ENCODE assay signal across 4 cellular contexts in the genomic region with DNA sequence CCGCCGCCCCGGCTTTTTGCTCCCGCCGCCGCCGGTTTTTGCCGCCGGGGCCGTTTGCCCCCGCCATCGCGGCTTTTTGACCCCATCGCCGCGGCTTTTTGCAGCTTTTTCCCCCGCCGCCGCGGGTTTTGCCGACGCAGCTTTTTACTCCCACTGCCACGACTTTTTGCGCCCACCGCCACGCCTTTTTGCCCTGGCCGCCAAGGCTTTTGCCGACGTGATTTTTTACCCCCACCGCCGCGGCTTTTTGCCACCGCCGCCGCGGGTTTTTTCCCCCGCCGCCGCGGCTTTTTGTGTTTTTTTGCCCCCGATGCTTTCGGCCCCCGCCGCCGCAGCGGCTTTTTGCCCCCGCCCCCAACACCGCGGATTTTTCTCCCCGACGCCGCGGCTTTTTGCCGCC.
DNase-seq lines count a peak whose midpoint lies in the region; ATAC-seq and TF ChIP-seq lines count a peak whose summit lies in the region.
"Not testable (repeated sequence)": the region's sequence is repeated elsewhere in the genome, so short reads cannot be mapped to it uniquely, and the experiment has no call there.

No MANE protein-coding gene starts in this region.

- intact Hi-C loops in posterior vena cava (cut with DNase I) = not testable (repeated sequence)

- H3K36me3 Mint-ChIP-seq in activated CD8-positive, alpha-beta T cell treated with anti-CD3 and anti-CD28 coated beads, Interleukin-2, amount 10 ng/mL, durations not matched to agents 7 days and 5 days (ENCODE audit: low read depth); glutamatergic neuron (ENCODE audit: unreplicated experiment): not testable (repeated sequence)

- peak; percentile 0 for DNase-seq in activated CD8-positive, alpha-beta T cell treated with anti-CD3 and anti-CD28 coated beads, Interleukin-2, amount 10 ng/mL, durations not matched to agents 7 days and 5 days
- DNase-seq in glutamatergic neuron (peak; percentile 0), mesenteric fat pad (ENCODE audit: low spot score) (peak; percentile 55), posterior vena cava (ENCODE audit: low spot score) (peak; percentile 2)

- TF ChIP-seq CTCF in glutamatergic neuron (IDR thresholded peaks at IDR 0.05; ENCODE audit: partially characterized antibody, unreplicated experiment) = not testable (repeated sequence)

- CTCF ChIA-PET in activated CD8-positive, alpha-beta T cell treated with anti-CD3 and anti-CD28 coated beads, Interleukin-2, amount 10 ng/mL, durations not matched to agents 7 days and 5 days (lab: Charles Lee) = not testable (repeated sequence)

- H3K4me1 Mint-ChIP-seq in activated CD8-positive, alpha-beta T cell treated with anti-CD3 and anti-CD28 coated beads, Interleukin-2, amount 10 ng/mL, durations not matched to agents 7 days and 5 days (ENCODE audit: low read depth); glutamatergic neuron (ENCODE audit: low read depth, unreplicated experiment): not testable (repeated sequence)

- not testable (repeated sequence) for H3K4me3 Mint-ChIP-seq in activated CD8-positive, alpha-beta T cell treated with anti-CD3 and anti-CD28 coated beads, Interleukin-2, amount 10 ng/mL, durations not matched to agents 7 days and 5 days; glutamatergic neuron (ENCODE audit: unreplicated experiment)

- ATAC-seq in activated CD8-positive, alpha-beta T cell treated with anti-CD3 and anti-CD28 coated beads, Interleukin-2, amount 10 ng/mL, durations not matched to agents 7 days and 5 days = not testable (repeated sequence)

- not testable (repeated sequence) for H3K9me3 Mint-ChIP-seq in activated CD8-positive, alpha-beta T cell treated with anti-CD3 and anti-CD28 coated beads, Interleukin-2, amount 10 ng/mL, durations not matched to agents 7 days and 5 days (ENCODE audit: insufficient read depth); glutamatergic neuron (ENCODE audit: unreplicated experiment)

- POLR2A ChIA-PET in activated CD8-positive, alpha-beta T cell treated with anti-CD3 and anti-CD28 coated beads, Interleukin-2, amount 10 ng/mL, durations not matched to agents 7 days and 5 days (lab: Charles Lee) = not testable (repeated sequence)

- H3K27ac Mint-ChIP-seq in activated CD8-positive, alpha-beta T cell treated with anti-CD3 and anti-CD28 coated beads, Interleukin-2, amount 10 ng/mL, durations not matched to agents 7 days and 5 days; glutamatergic neuron (ENCODE audit: unreplicated experiment): not testable (repeated sequence)

- H3K27me3 Mint-ChIP-seq in activated CD8-positive, alpha-beta T cell treated with anti-CD3 and anti-CD28 coated beads, Interleukin-2, amount 10 ng/mL, durations not matched to agents 7 days and 5 days (ENCODE audit: low read depth); glutamatergic neuron (ENCODE audit: unreplicated experiment): not testable (repeated sequence)

Comparison
In these comparisons a context has a peak if more than half of its experiments do, and no peak if none do; other contexts are left out.
1. DNase-seq: peak in every context shown above with its lines; median percentile 55 in mesenteric fat pad; 2 in posterior vena cava; 0 in activated CD8-positive, alpha-beta T cell treated with anti-CD3 and anti-CD28 coated beads, Interleukin-2, amount 10 ng/mL, durations not matched to agents 7 days and 5 days; 0 in glutamatergic neuron.